In genomic region chr5:72209515-72210115, GRCh38 we compare ENCODE assay signal across 11 cellular contexts.
DNase-seq lines count a peak whose midpoint lies in the region; ATAC-seq and TF ChIP-seq lines count a peak whose summit lies in the region.
"Had no signal": no experiment of that assay in that cellular context is flagged by ENCODE, and none has a peak within 500 bp of the region (broad histone marks: within the 10 kb centered on the region; RNA-seq: fewer than 3 reads in every experiment).

No MANE protein-coding gene starts in this region.

- peaks cover 39% of the 10 kb centered on the region for H3K36me3 Mint-ChIP-seq in osteocyte (ENCODE audit: unreplicated experiment)

- H3K27ac Mint-ChIP-seq in osteocyte (ENCODE audit: unreplicated experiment) = peak overlapping the region; percentile 68
- H3K27ac Mint-ChIP-seq: activated CD8-positive, alpha-beta T cell treated with anti-CD3 and anti-CD28 coated beads, Interleukin-2, amount 10 ng/mL, durations not matched to agents 7 days and 5 days had no signal

- DNase-seq in ELR (ENCODE audit: low read depth) = peak; percentile 50
- peak; percentile 84 for DNase-seq in NCI-H1694 treated with DMSO at 0.1 percent for 48 hours (lab: John Stamatoyannopoulos, UW)
- peak; percentile 62 for DNase-seq in astrocyte of the spinal cord (ENCODE audit: low read depth, low spot score)
- no peak for DNase-seq in osteocyte (ENCODE audit: extremely low spot score, unreplicated experiment)
- DNase-seq in stimulated activated naive CD4-positive, alpha-beta T cell (lab: John Stamatoyannopoulos, UW) = no peak
- no peak for DNase-seq in OCI-M1 (lab: John Stamatoyannopoulos, UW)
- DNase-seq in left lobe of liver (ENCODE audit: low spot score) = no peak
- DNase-seq: activated CD8-positive, alpha-beta T cell treated with anti-CD3 and anti-CD28 coated beads, Interleukin-2, amount 10 ng/mL, durations not matched to agents 7 days and 5 days; kidney glomerular epithelial cell; MM.1S had no signal

- H3K4me3 ChIP-seq in astrocyte of the spinal cord (ENCODE audit: low read depth, low read length) = no peak overlapping the region

- H3K9me3 Mint-ChIP-seq in osteocyte (ENCODE audit: unreplicated experiment) = no peaks in the 10 kb centered on the region

- in situ Hi-C loops in astrocyte of the spinal cord (cut with HindIII; ENCODE audit: low sequenced_read_pairs) = no loop called here

- peaks cover 48% of the 10 kb centered on the region for H3K4me1 Mint-ChIP-seq in osteocyte (ENCODE audit: unreplicated experiment)

- no peaks in the 10 kb centered on the region for H3K27me3 Mint-ChIP-seq in osteocyte (ENCODE audit: unreplicated experiment)

- TF ChIP-seq CTCF in astrocyte of the spinal cord (IDR thresholded peaks at IDR 0.05; ENCODE audit: low read depth, low read length) = no peak
- no peak for TF ChIP-seq CTCF in osteocyte (IDR thresholded peaks at IDR 0.05)

- H3K4me3 Mint-ChIP-seq in osteocyte (ENCODE audit: unreplicated experiment) = no peak overlapping the region
- H3K4me3 Mint-ChIP-seq: activated CD8-positive, alpha-beta T cell treated with anti-CD3 and anti-CD28 coated beads, Interleukin-2, amount 10 ng/mL, durations not matched to agents 7 days and 5 days had no signal

- ATAC-seq in GM19452 (IDR thresholded peaks at IDR 0.05; ENCODE audit: unreplicated experiment) (no peak), left lobe of liver (no peak)
- ATAC-seq: activated CD8-positive, alpha-beta T cell treated with anti-CD3 and anti-CD28 coated beads, Interleukin-2, amount 10 ng/mL, durations not matched to agents 7 days and 5 days had no signal

Comparison
In these comparisons a context has a peak if more than half of its experiments do, and no peak if none do; other contexts are left out.
1. DNase-seq: peak in ELR (single experiment), NCI-H1694 treated with DMSO at 0.1 percent for 48 hours (single experiment) and astrocyte of the spinal cord (single experiment); none in osteocyte (single experiment), stimulated activated naive CD4-positive, alpha-beta T cell (0 of 6), OCI-M1 (single experiment) and left lobe of liver (single experiment).